Comparison of ENCODE assay signal across 1 cellular context in the genomic region with DNA sequence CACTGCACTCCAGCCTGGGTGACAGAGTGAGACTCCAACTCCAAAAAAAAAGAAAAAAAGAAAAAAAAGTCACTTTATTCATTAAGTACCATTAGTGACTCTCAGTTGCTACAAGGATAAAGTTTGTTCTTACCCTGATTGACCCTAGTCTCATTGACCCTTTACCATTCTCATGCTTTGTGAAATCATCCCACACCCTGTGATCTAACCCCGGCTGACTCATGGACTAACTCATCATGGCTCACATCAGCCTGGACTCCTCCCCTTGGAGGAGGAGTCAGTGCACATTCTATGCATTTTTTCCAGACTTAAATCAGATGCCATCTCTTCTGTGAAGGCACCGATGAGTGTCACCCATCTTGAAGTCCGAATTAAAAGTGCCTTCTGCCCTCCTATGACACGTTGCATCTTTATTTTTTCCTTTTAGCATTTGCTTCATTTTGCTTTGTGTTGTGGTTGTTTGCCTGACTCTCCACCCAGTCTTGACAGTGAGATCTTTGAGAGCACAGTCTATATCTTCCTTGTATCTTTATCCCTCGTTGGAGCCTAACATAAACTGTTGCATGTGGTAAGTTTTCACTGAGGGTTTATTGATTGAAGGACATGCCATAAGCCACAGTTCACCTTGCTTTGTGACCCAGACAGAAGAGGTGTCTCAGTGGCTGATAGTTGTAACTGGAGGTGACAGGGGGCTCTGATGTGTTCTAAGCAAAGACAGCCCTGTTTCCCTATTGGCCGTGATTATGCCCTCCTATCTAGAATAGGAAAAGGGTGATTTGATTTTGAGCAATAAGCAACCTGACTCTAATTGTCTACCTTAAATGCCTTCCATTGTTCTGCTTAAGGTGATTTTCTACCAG.
TF ChIP-seq lines count a peak whose summit lies in the region.

No MANE protein-coding gene starts in this region.

TF ChIP-seq in HEK293, 187 proteins besides CTCF, POLR2A, EP300 and RAD21 (continued from another document):
- TF ChIP-seq, protein P1, sequence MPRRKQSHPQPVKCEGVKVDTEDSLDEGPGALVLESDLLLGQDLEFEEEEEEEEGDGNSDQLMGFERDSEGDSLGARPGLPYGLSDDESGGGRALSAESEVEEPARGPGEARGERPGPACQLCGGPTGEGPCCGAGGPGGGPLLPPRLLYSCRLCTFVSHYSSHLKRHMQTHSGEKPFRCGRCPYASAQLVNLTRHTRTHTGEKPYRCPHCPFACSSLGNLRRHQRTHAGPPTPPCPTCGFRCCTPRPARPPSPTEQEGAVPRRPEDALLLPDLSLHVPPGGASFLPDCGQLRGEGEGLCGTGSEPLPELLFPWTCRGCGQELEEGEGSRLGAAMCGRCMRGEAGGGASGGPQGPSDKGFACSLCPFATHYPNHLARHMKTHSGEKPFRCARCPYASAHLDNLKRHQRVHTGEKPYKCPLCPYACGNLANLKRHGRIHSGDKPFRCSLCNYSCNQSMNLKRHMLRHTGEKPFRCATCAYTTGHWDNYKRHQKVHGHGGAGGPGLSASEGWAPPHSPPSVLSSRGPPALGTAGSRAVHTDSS (tag by site-specific recombination; IDR thresholded peaks at IDR 0.05) = no peak
- no peak for TF ChIP-seq ZNF658 (tag by site-specific recombination; IDR thresholded peaks at IDR 0.05)
- no peak for TF ChIP-seq ZXDB (tag by site-specific recombination; IDR thresholded peaks at IDR 0.05)
- peak; percentile 69 for TF ChIP-seq SP3 (tag by site-specific recombination; IDR thresholded peaks at IDR 0.05)
- TF ChIP-seq, protein P2, sequence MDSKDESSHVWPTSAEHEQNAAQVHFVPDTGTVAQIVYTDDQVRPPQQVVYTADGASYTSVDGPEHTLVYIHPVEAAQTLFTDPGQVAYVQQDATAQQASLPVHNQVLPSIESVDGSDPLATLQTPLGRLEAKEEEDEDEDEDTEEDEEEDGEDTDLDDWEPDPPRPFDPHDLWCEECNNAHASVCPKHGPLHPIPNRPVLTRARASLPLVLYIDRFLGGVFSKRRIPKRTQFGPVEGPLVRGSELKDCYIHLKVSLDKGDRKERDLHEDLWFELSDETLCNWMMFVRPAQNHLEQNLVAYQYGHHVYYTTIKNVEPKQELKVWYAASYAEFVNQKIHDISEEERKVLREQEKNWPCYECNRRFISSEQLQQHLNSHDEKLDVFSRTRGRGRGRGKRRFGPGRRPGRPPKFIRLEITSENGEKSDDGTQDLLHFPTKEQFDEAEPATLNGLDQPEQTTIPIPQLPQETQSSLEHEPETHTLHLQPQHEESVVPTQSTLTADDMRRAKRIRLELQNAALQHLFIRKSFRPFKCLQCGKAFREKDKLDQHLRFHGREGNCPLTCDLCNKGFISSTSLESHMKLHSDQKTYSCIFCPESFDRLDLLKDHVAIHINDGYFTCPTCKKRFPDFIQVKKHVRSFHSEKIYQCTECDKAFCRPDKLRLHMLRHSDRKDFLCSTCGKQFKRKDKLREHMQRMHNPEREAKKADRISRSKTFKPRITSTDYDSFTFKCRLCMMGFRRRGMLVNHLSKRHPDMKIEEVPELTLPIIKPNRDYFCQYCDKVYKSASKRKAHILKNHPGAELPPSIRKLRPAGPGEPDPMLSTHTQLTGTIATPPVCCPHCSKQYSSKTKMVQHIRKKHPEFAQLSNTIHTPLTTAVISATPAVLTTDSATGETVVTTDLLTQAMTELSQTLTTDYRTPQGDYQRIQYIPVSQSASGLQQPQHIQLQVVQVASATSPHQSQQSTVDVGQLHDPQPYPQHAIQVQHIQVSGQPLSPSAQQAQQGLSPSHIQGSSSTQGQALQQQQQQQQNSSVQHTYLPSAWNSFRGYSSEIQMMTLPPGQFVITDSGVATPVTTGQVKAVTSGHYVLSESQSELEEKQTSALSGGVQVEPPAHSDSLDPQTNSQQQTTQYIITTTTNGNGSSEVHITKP (tag by site-specific recombination; IDR thresholded peaks at IDR 0.05) = peak; percentile 67
- TF ChIP-seq, protein P3, sequence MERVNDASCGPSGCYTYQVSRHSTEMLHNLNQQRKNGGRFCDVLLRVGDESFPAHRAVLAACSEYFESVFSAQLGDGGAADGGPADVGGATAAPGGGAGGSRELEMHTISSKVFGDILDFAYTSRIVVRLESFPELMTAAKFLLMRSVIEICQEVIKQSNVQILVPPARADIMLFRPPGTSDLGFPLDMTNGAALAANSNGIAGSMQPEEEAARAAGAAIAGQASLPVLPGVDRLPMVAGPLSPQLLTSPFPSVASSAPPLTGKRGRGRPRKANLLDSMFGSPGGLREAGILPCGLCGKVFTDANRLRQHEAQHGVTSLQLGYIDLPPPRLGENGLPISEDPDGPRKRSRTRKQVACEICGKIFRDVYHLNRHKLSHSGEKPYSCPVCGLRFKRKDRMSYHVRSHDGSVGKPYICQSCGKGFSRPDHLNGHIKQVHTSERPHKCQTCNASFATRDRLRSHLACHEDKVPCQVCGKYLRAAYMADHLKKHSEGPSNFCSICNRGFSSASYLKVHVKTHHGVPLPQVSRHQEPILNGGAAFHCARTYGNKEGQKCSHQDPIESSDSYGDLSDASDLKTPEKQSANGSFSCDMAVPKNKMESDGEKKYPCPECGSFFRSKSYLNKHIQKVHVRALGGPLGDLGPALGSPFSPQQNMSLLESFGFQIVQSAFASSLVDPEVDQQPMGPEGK (tag by site-specific recombination; IDR thresholded peaks at IDR 0.05) = no peak
- TF ChIP-seq, protein P4, sequence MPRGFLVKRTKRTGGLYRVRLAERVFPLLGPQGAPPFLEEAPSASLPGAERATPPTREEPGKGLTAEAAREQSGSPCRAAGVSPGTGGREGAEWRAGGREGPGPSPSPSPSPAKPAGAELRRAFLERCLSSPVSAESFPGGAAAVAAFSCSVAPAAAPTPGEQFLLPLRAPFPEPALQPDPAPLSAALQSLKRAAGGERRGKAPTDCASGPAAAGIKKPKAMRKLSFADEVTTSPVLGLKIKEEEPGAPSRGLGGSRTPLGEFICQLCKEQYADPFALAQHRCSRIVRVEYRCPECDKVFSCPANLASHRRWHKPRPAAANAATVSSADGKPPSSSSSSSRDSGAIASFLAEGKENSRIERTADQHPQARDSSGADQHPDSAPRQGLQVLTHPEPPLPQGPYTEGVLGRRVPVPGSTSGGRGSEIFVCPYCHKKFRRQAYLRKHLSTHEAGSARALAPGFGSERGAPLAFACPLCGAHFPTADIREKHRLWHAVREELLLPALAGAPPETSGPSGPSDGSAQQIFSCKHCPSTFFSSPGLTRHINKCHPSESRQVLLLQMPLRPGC (tag by site-specific recombination; IDR thresholded peaks at IDR 0.05) = peak; percentile 73; the same call in 1 of the 2 replicates
